ENCODE assay signal across 8 cellular contexts in genomic region chr14:23034498-23035302, GRCh38. TPM values are rescaled to one million over a fixed set of nuclear protein-coding genes. Genes with fewer than 3 reads are reported as not detected.
DNase-seq lines count a peak whose midpoint lies in the region; ATAC-seq, FAIRE-seq and TF ChIP-seq lines count a peak whose summit lies in the region.

Gene PSMB5, minus strand, starts transcription at chr14:23034900. Its CDS starts 19 bp downstream, at chr14:23034881.

- peak; percentile 95 for DNase-seq in GM19239 (ENCODE audit: insufficient read length, low spot score)
- DNase-seq in activated CD4-positive, alpha-beta T cell treated with anti-CD3 and anti-CD28 coated beads for 36 hours = peak; percentile 94
- peak; percentile 80 to 94 (median 90) for DNase-seq in dorsolateral prefrontal cortex
- DNase-seq in lung (ENCODE audit: low spot score) = peak; percentile 91
- DNase-seq in stimulated activated CD8-positive, alpha-beta memory T cell treated with anti-CD3 and anti-CD28 coated beads, Interleukin-12 subunit alpha, Interleukin-12 subunit beta, amount 100 ng/mL, for 1 hour (ENCODE audit: low read depth) = peak; percentile 76
- no peak for DNase-seq in NCI-H2107 treated with DMSO at 0.1 percent for 48 hours (lab: John Stamatoyannopoulos, UW; ENCODE audit: unreplicated experiment)

- H3K27me3 ChIP-seq in ACC112 (ENCODE audit: insufficient read depth, low read length) (no peaks in the 10 kb centered on the region), dorsolateral prefrontal cortex (no peaks in the 10 kb centered on the region), lung (ENCODE audit: control insufficient read depth, insufficient read depth) (no peaks in the 10 kb centered on the region)

- H2AFZ ChIP-seq in ACC112 (ENCODE audit: low read length, unreplicated experiment) = peak within 1 kb of the TSS; percentile 86

- H3K36me3 ChIP-seq in ACC112 (ENCODE audit: insufficient read depth, low read length) (peaks cover 17% of the 10 kb centered on the region), lung (ENCODE audit: control insufficient read depth in 2 of 2, insufficient read depth in 2 of 2, low read length in 2 of 2) (peaks cover 5 to 15% of the 10 kb centered on the region in 2 donors)

- H3K4me1 ChIP-seq in ACC112 (ENCODE audit: control insufficient read depth, insufficient read depth, low read length, unreplicated experiment) (peaks cover 24% of the 10 kb centered on the region), lung (ENCODE audit: control insufficient read depth in 2 of 2, insufficient read depth in 2 of 2, low read length in 2 of 2) (peaks cover 8 to 11% of the 10 kb centered on the region in 2 donors)

- CTCF ChIA-PET in activated CD4-positive, alpha-beta T cell treated with anti-CD3 and anti-CD28 coated beads for 36 hours (lab: Charles Lee) = interaction anchor here (0.6 to 4.3 kb wide), 12 partner anchors 12 to 479 kb away, joined by 3 to 20 read pairs (median 3); no protein-coding TSS in a partner anchor

- intact Hi-C loops in activated CD4-positive, alpha-beta T cell treated with anti-CD3 and anti-CD28 coated beads for 36 hours (cut with DNase I, micrococcal nuclease) = loop anchor here (1.0 to 10.0 kb wide), 12 partner anchors 22 to 1110 kb away; partner anchors contain the start of genes ACIN1 (in 2 of the 2), C14orf119 (in 2 of the 2), AJUBA (in 1 of the 2) and DAD1 (in 1 of the 2)
- intact Hi-C loops in dorsolateral prefrontal cortex (cut with DNase I) = loop anchor here (2.0 kb wide), 2 partner anchors 28 to 60 kb away; partner anchors contain the start of genes ACIN1 (in 1 of the 2) and C14orf119 (in 1 of the 2)

- no peaks in the 10 kb centered on the region for H3K9me3 ChIP-seq in lung (ENCODE audit: control insufficient read depth in 2 of 2, insufficient read depth in 1 of 2, low read length in 1 of 2)

- POLR2A ChIA-PET in activated CD4-positive, alpha-beta T cell treated with anti-CD3 and anti-CD28 coated beads for 36 hours (lab: Charles Lee) = interaction anchor here (0.7 to 1.6 kb wide), 3 partner anchors 27 to 87 kb away, joined by 3 to 14 read pairs (median 4); partner anchors contain the start of genes ACIN1 and C14orf119

- ATAC-seq in HG03460 (IDR thresholded peaks at IDR 0.05; ENCODE audit: unreplicated experiment) (peak; percentile 94), lung (ENCODE audit: insufficient read depth, low FRiP score) (peak; percentile 97)
- ATAC-seq in activated CD4-positive, alpha-beta T cell treated with anti-CD3 and anti-CD28 coated beads for 36 hours = peak; percentile 95

- WGBS in lung, 2 donors = 0% methylated on average over 36 of the region's 36 CpGs

- H3K9me3 Mint-ChIP-seq in activated CD4-positive, alpha-beta T cell treated with anti-CD3 and anti-CD28 coated beads for 36 hours (ENCODE audit: low read depth) = peaks cover 2% of the 10 kb centered on the region

- H3K4me3 Mint-ChIP-seq in activated CD4-positive, alpha-beta T cell treated with anti-CD3 and anti-CD28 coated beads for 36 hours = peak within 1 kb of the TSS; percentile 97

- peaks cover 37% of the 10 kb centered on the region for H3K36me3 Mint-ChIP-seq in activated CD4-positive, alpha-beta T cell treated with anti-CD3 and anti-CD28 coated beads for 36 hours (ENCODE audit: low read depth)

- H3K27ac Mint-ChIP-seq in activated CD4-positive, alpha-beta T cell treated with anti-CD3 and anti-CD28 coated beads for 36 hours = peak within 1 kb of the TSS; percentile 97

- H3K4me3 ChIP-seq in ACC112 (ENCODE audit: low read depth, low read length) (peak within 1 kb of the TSS; percentile 94), dorsolateral prefrontal cortex (peak within 1 kb of the TSS; percentile 68 to 100 (median 91)), lung (peak within 1 kb of the TSS; percentile 96)

- H3K79me2 ChIP-seq in ACC112 (ENCODE audit: control insufficient read depth, insufficient read depth, low read length, unreplicated experiment) = peaks cover 33% of the 10 kb centered on the region

- no peaks in the 10 kb centered on the region for H3K27me3 Mint-ChIP-seq in activated CD4-positive, alpha-beta T cell treated with anti-CD3 and anti-CD28 coated beads for 36 hours

- FAIRE-seq in GM19239 (lab: Jason Lieb, UNC) = peak; percentile 98

- peak within 1 kb of the TSS; percentile 91 for H3K27ac ChIP-seq in ACC112 (ENCODE audit: low read depth, low read length)
- peak within 1 kb of the TSS; percentile 87 to 100 (median 98) for H3K27ac ChIP-seq in dorsolateral prefrontal cortex
- peak within 1 kb of the TSS; percentile 97 to 99 for H3K27ac ChIP-seq in lung (ENCODE audit: low read depth in 1 of 2, low read length in 1 of 2)

- H3K4me1 Mint-ChIP-seq in activated CD4-positive, alpha-beta T cell treated with anti-CD3 and anti-CD28 coated beads for 36 hours = peaks cover 36% of the 10 kb centered on the region

- TF ChIP-seq CTCF in dorsolateral prefrontal cortex (IDR thresholded peaks at IDR 0.05 in 54 of 56, conservative IDR thresholded peaks at IDR 0.05 in 2 of 56; ENCODE audit: low read depth in 1 of 56, partially characterized antibody in 56 of 56) (peak in 27 of 56 donors; percentile 1 to 54 (median 23)), lung (IDR thresholded peaks at IDR 0.05; ENCODE audit: control extremely low read depth, extremely low read depth) (no peak)

RNA-seq across cellular contexts. Expression of gene PSMB5, which starts in this region (rescaled TPM):
- total RNA-seq in activated CD4-positive, alpha-beta T cell treated with anti-CD3 and anti-CD28 coated beads for 36 hours = 100 to 1,000 TPM; 104 to 129 TPM
- 100 to 1,000 TPM in 60 of 120 experiments, 10 to 100 TPM in 60; 63.4 to 136 (median 100) TPM for total RNA-seq in dorsolateral prefrontal cortex
- 100 to 1,000 TPM in 1 of 2 donors, 10 to 100 TPM in 1; 64.8 to 107 TPM for total RNA-seq in lung
- polyA plus RNA-seq in lung = 100 to 1,000 TPM in 1 of 2 donors, 10 to 100 TPM in 1; 94.6 to 147 TPM
